ENCODE assay signal across 11 cellular contexts in genomic region chr1:109918077-109918606, GRCh38. TPM values are rescaled to one million over a fixed set of nuclear protein-coding genes. Genes with fewer than 3 reads are reported as not detected.
A peak's percentile ranks its signal among the peaks of the same experiment; 100 is the strongest.
DNase-seq lines count a peak whose midpoint lies in the region; ATAC-seq and TF ChIP-seq lines count a peak whose summit lies in the region.
"Had no signal": no experiment of that assay in that cellular context is flagged by ENCODE, and none has a peak within 500 bp of the region (broad histone marks: within the 10 kb centered on the region; RNA-seq: fewer than 3 reads in every experiment).

No MANE protein-coding gene starts in this region.

- peak overlapping the region; percentile 16 to 37 for H3K27ac Mint-ChIP-seq in stimulated activated naive CD8-positive, alpha-beta T cell treated with anti-CD3 and anti-CD28 coated beads, Interleukin-15, amount 100 ng/mL, for 72 hours
- peak overlapping the region; percentile 96 for H3K27ac Mint-ChIP-seq in T-helper 17 cell

- no peak overlapping the region for H3K4me3 ChIP-seq in fibroblast of mammary gland (ENCODE audit: control insufficient read depth, low read depth, low read length)

- TF ChIP-seq CTCF in fibroblast of mammary gland (conservative IDR thresholded peaks at IDR 0.05; ENCODE audit: control insufficient read depth, insufficient read depth, low read depth, low read length) = peak; percentile 14

- no peaks in the 10 kb centered on the region for H3K27me3 Mint-ChIP-seq in stimulated activated naive CD8-positive, alpha-beta T cell treated with anti-CD3 and anti-CD28 coated beads, Interleukin-15, amount 100 ng/mL, for 72 hours
- no peaks in the 10 kb centered on the region for H3K27me3 Mint-ChIP-seq in T-helper 17 cell

- H3K4me3 Mint-ChIP-seq in stimulated activated naive CD8-positive, alpha-beta T cell treated with anti-CD3 and anti-CD28 coated beads, Interleukin-15, amount 100 ng/mL, for 72 hours = no peak overlapping the region
- no peak overlapping the region for H3K4me3 Mint-ChIP-seq in T-helper 17 cell
- H3K4me3 Mint-ChIP-seq: naive thymus-derived CD4-positive, alpha-beta T cell had no signal

- no peak for DNase-seq in stimulated activated naive CD8-positive, alpha-beta T cell treated with anti-CD3 and anti-CD28 coated beads, Interleukin-15, amount 100 ng/mL, for 72 hours
- DNase-seq in stimulated activated naive CD8-positive, alpha-beta T cell treated with anti-CD3 and anti-CD28 coated beads, Interleukin-15, Interleukin-2, amounts not matched to agents 100 U/mL and 50 U/mL, for 24 hours = no peak
- no peak for DNase-seq in T-helper 17 cell
- DNase-seq in fibroblast of mammary gland (ENCODE audit: low read depth) = no peak
- no peak for DNase-seq in SW480 (ENCODE audit: low spot score)
- no peak for DNase-seq in amygdala (lab: John Stamatoyannopoulos, UW)
- no peak for DNase-seq in NCI-H187 treated with DMSO at 0.1 percent for 48 hours (lab: John Stamatoyannopoulos, UW)
- DNase-seq: naive thymus-derived CD4-positive, alpha-beta T cell; NCI-H1694 treated with DMSO at 0.1 percent for 48 hours; stimulated activated CD4-positive, alpha-beta T cell treated with anti-CD3 and anti-CD28 coated beads, Interleukin-12 subunit alpha, Interleukin-12 subunit beta, amount 100 ng/mL, for 4 hours had no signal

- no peaks in the 10 kb centered on the region for H3K9me3 ChIP-seq in T-helper 17 cell (ENCODE audit: control insufficient read depth, low read length, poor library complexity, severe bottlenecking)

- peaks cover 34% of the 10 kb centered on the region for H3K36me3 Mint-ChIP-seq in T-helper 17 cell (ENCODE audit: low read depth)

- ATAC-seq in stimulated activated naive CD8-positive, alpha-beta T cell treated with anti-CD3 and anti-CD28 coated beads, Interleukin-15, amount 100 ng/mL, for 72 hours = no peak
- no peak for ATAC-seq in stimulated activated naive CD8-positive, alpha-beta T cell treated with anti-CD3 and anti-CD28 coated beads, Interleukin-15, Interleukin-2, amounts not matched to agents 100 U/mL and 50 U/mL, for 24 hours
- ATAC-seq in T-helper 17 cell = no peak
- ATAC-seq in GM18520 (IDR thresholded peaks at IDR 0.05; ENCODE audit: unreplicated experiment) = no peak
- ATAC-seq: naive thymus-derived CD4-positive, alpha-beta T cell had no signal

- H3K9me3 Mint-ChIP-seq in stimulated activated naive CD8-positive, alpha-beta T cell treated with anti-CD3 and anti-CD28 coated beads, Interleukin-15, amount 100 ng/mL, for 72 hours = no peaks in the 10 kb centered on the region
- H3K9me3 Mint-ChIP-seq: naive thymus-derived CD4-positive, alpha-beta T cell had no signal

- H3K4me1 Mint-ChIP-seq in stimulated activated naive CD8-positive, alpha-beta T cell treated with anti-CD3 and anti-CD28 coated beads, Interleukin-15, amount 100 ng/mL, for 72 hours = peaks cover 11% of the 10 kb centered on the region
- H3K4me1 Mint-ChIP-seq in T-helper 17 cell = peaks cover 49% of the 10 kb centered on the region

RNA-seq across cellular contexts. Expression of gene CSF1, which starts 7.5 kb away (rescaled TPM):
- total RNA-seq in T-helper 17 cell = 10 to 100 TPM; 15.4 to 20.3 TPM
